34 cellular contexts compared by ENCODE assay signal in genomic region chr3:11407644-11408043, GRCh38.
"Had no signal": no experiment of that assay in that cellular context is flagged by ENCODE, and none has a peak within 500 bp of the region (broad histone marks: within the 10 kb centered on the region; RNA-seq: fewer than 3 reads in every experiment).

No MANE protein-coding gene starts in this region.

- H3K27me3 ChIP-seq: ascending aorta, breast epithelium, cardiac muscle cell, colonic mucosa, foreskin keratinocyte, gastrocnemius medialis, heart left ventricle had no signal

- H3K36me3 ChIP-seq: breast epithelium, cardiac muscle cell, colonic mucosa, gastrocnemius medialis, WERI-Rb-1 had no signal

- H3K4me1 Mint-ChIP-seq: activated B cell treated with CpG ODN at 0.5 μM for 24 hours; activated naive CD8-positive, alpha-beta T cell treated with anti-CD3 and anti-CD28 coated beads, Interleukin-2, amount 50 U/mL, for 24 hours; brain; T-helper 17 cell had no signal

- DNase-seq: activated B cell treated with CpG ODN at 0.5 μM for 24 hours; activated CD4-positive, alpha-beta T cell treated with anti-CD3 and anti-CD28 coated beads for 48 hours; activated CD4-positive, alpha-beta T cell treated with anti-CD3 and anti-CD28 coated beads, Interleukin-2, amount 50 U/mL, for 1 hour; activated CD4-positive, alpha-beta T cell treated with anti-CD3 and anti-CD28 coated beads, Interleukin-2, amount 50 U/mL, for 48 hours; activated CD8-positive, alpha-beta memory T cell treated with anti-CD3 and anti-CD28 coated beads for 24 hours; activated CD8-positive, alpha-beta memory T cell treated with anti-CD3 and anti-CD28 coated beads, Interleukin-2, amount 50 U/mL, for 4 hours; activated CD8-positive, alpha-beta T cell treated with anti-CD3 and anti-CD28 coated beads for 36 hours; activated effector memory CD4-positive, alpha-beta T cell treated with anti-CD3 and anti-CD28 coated beads, Interleukin-2, amount 50 U/mL, for 16 hours; activated naive CD4-positive, alpha-beta T cell treated with anti-CD3 and anti-CD28 coated beads for 36 hours; activated naive CD8-positive, alpha-beta T cell treated with anti-CD3 and anti-CD28 coated beads for 36 hours; activated naive CD8-positive, alpha-beta T cell treated with anti-CD3 and anti-CD28 coated beads, Interleukin-2, amount 50 U/mL, for 24 hours; activated T-cell treated with anti-CD3 and anti-CD28 coated beads, Interleukin-2, amount 50 U/mL, for 1 hour; activated T-cell treated with anti-CD3 and anti-CD28 coated beads, Interleukin-2, amount 50 U/mL, for 48 hours; central memory CD4-positive, alpha-beta T cell; cerebellar nuclear complex; colonic mucosa; effector CD8-positive, alpha-beta T cell; foreskin keratinocyte; gastrocnemius medialis; glutamatergic neuron; heart left ventricle; T-helper 17 cell; T1000; WERI-Rb-1 had no signal

- H3K27me3 Mint-ChIP-seq: activated B cell treated with CpG ODN at 0.5 μM for 24 hours; activated CD8-positive, alpha-beta T cell treated with anti-CD3 and anti-CD28 coated beads for 36 hours; activated naive CD4-positive, alpha-beta T cell treated with anti-CD3 and anti-CD28 coated beads, Interleukin-2, amount 50 U/mL, for 24 hours; activated naive CD8-positive, alpha-beta T cell treated with anti-CD3 and anti-CD28 coated beads for 36 hours; activated naive CD8-positive, alpha-beta T cell treated with anti-CD3 and anti-CD28 coated beads, Interleukin-2, amount 50 U/mL, for 24 hours; brain; T-helper 17 cell had no signal

- ATAC-seq: activated CD4-positive, CD25-positive, alpha-beta regulatory T cell treated with anti-CD3 and anti-CD28 coated beads, Interleukin-2, amount 50 U/mL, for 24 hours; activated CD8-positive, alpha-beta T cell treated with anti-CD3 and anti-CD28 coated beads for 36 hours; activated naive CD8-positive, alpha-beta T cell treated with anti-CD3 and anti-CD28 coated beads, Interleukin-2, amount 50 U/mL, for 24 hours; foreskin keratinocyte; gastrocnemius medialis; heart left ventricle; T-helper 17 cell had no signal

- H3K27ac Mint-ChIP-seq: activated B cell treated with CpG ODN at 0.5 μM for 24 hours; activated CD8-positive, alpha-beta T cell treated with anti-CD3 and anti-CD28 coated beads for 36 hours; activated naive CD4-positive, alpha-beta T cell treated with anti-CD3 and anti-CD28 coated beads for 36 hours; activated naive CD4-positive, alpha-beta T cell treated with anti-CD3 and anti-CD28 coated beads, Interleukin-2, amount 50 U/mL, for 24 hours; activated naive CD8-positive, alpha-beta T cell treated with anti-CD3 and anti-CD28 coated beads for 36 hours; activated naive CD8-positive, alpha-beta T cell treated with anti-CD3 and anti-CD28 coated beads, Interleukin-2, amount 50 U/mL, for 24 hours; activated T-helper 1 cell treated with anti-CD3 and anti-CD28 coated beads, Interleukin-12 subunit alpha, Interleukin-12 subunit beta, Interleukin-2, Interleukin-4 antibody, amounts not matched to agents 30 ng/mL and 10 ng/mL and 1 ng/mL, durations not matched to agents 14 hours and 24 hours and 36 hours; activated T-helper 2 cell treated with anti-CD3 and anti-CD28 coated beads, Interferon-gamma antibody, Interleukin-2, Interleukin-4, amounts not matched to agents 10 μg/mL and 5 μg/mL and 100 μg/mL, durations not matched to agents 14 hours and 24 hours and 36 hours; brain; T-helper 17 cell; T-helper 2 cell treated with Interferon-gamma antibody and Interleukin-4, amounts not matched to agents 5 μg/mL and 100 μg/mL, for 36 hours had no signal

- H3K27ac ChIP-seq: ascending aorta, breast epithelium, cardiac muscle cell, colonic mucosa, epithelial cell of prostate, foreskin keratinocyte, gastrocnemius medialis, heart left ventricle, WERI-Rb-1 had no signal

- H3K4me3 ChIP-seq: ascending aorta, breast epithelium, cardiac muscle cell, colonic mucosa, gastrocnemius medialis, heart left ventricle had no signal

- H3K9me3 ChIP-seq: colonic mucosa, gastrocnemius medialis had no signal

- H3K4me1 ChIP-seq: breast epithelium, colonic mucosa, foreskin keratinocyte, gastrocnemius medialis had no signal

- H3K4me3 Mint-ChIP-seq: activated B cell treated with CpG ODN at 0.5 μM for 24 hours; activated CD8-positive, alpha-beta T cell treated with anti-CD3 and anti-CD28 coated beads for 36 hours; activated naive CD4-positive, alpha-beta T cell treated with anti-CD3 and anti-CD28 coated beads for 36 hours; activated naive CD4-positive, alpha-beta T cell treated with anti-CD3 and anti-CD28 coated beads, Interleukin-2, amount 50 U/mL, for 24 hours; activated naive CD8-positive, alpha-beta T cell treated with anti-CD3 and anti-CD28 coated beads for 36 hours; activated naive CD8-positive, alpha-beta T cell treated with anti-CD3 and anti-CD28 coated beads, Interleukin-2, amount 50 U/mL, for 24 hours; activated T-helper 1 cell treated with anti-CD3 and anti-CD28 coated beads, Interleukin-12 subunit alpha, Interleukin-12 subunit beta, Interleukin-2, Interleukin-4 antibody, amounts not matched to agents 30 ng/mL and 10 ng/mL and 1 ng/mL, durations not matched to agents 14 hours and 24 hours and 36 hours; brain; T-helper 17 cell; T-helper 2 cell treated with Interferon-gamma antibody and Interleukin-4, amounts not matched to agents 5 μg/mL and 100 μg/mL, for 36 hours had no signal
